Comparison of ENCODE assay signal across 22 cellular contexts in genomic region chr3:123753321-123753720, GRCh38.
DNase-seq lines count a peak whose midpoint lies in the region; ATAC-seq, FAIRE-seq and TF ChIP-seq lines count a peak whose summit lies in the region.
"Had no signal": no experiment of that assay in that cellular context is flagged by ENCODE, and none has a peak within 500 bp of the region (broad histone marks: within the 10 kb centered on the region; RNA-seq: fewer than 3 reads in every experiment).

No MANE protein-coding gene starts in this region.

- POLR2A ChIA-PET in A549 (lab: Yijun Ruan, JAX), result no interaction called here
- POLR2A ChIA-PET in Panc1 (lab: Charles Lee), result no interaction called here
- POLR2A ChIA-PET in naive thymus-derived CD8-positive, alpha-beta T cell (lab: Charles Lee), result no interaction called here

- H3K4me1 Mint-ChIP-seq in naive thymus-derived CD8-positive, alpha-beta T cell, result peaks cover 2 to 17% (median 5%) of the 10 kb centered on the region in 4 donors

- H3K4me3 ChIP-seq in A549 (no peak overlapping the region), Panc1 (ENCODE audit: low read depth in 2 of 2, low read length in 2 of 2) (no peak overlapping the region), fibroblast of the aortic adventitia (ENCODE audit: low read depth, low read length) (no peak overlapping the region), heart left ventricle (no peak overlapping the region)

- no peak for TF ChIP-seq CTCF in A549 (IDR thresholded peaks at IDR 0.05)
- TF ChIP-seq CTCF in Panc1 (IDR thresholded peaks at IDR 0.05), result no peak
- TF ChIP-seq CTCF in fibroblast of the aortic adventitia (IDR thresholded peaks at IDR 0.05; ENCODE audit: insufficient read depth, low read length), result no peak
- TF ChIP-seq CTCF in heart left ventricle (IDR thresholded peaks at IDR 0.05), result no peak

- H3K4me1 ChIP-seq in A549 (peaks cover 90% of the 10 kb centered on the region), Panc1 (ENCODE audit: control insufficient read depth, insufficient read depth, low read length) (peaks cover 26% of the 10 kb centered on the region), heart left ventricle (peaks cover 0 to 22% (median 9%) of the 10 kb centered on the region in 12 donors)
- H3K4me1 ChIP-seq: BE2C had no signal

- H3K27ac ChIP-seq in A549 (peak overlapping the region; percentile 94 to 97), Panc1 (ENCODE audit: low read length) (peak overlapping the region; percentile 1; the same call in 1 of the 2 replicates), heart left ventricle (no peak overlapping the region)
- H3K27ac ChIP-seq: KMS-11 had no signal

- no peaks in the 10 kb centered on the region for H3K36me3 Mint-ChIP-seq in naive thymus-derived CD8-positive, alpha-beta T cell

- peaks cover 4% of the 10 kb centered on the region; the same call in 1 of the 3 replicates for H3K9me3 ChIP-seq in A549
- H3K9me3 ChIP-seq in Panc1 (ENCODE audit: control insufficient read depth, insufficient read depth, low read depth, low read length), result no peaks in the 10 kb centered on the region
- H3K9me3 ChIP-seq in heart left ventricle, result no peaks in the 10 kb centered on the region
- H3K9me3 ChIP-seq: BE2C had no signal

- H3K4me3 Mint-ChIP-seq in naive thymus-derived CD8-positive, alpha-beta T cell, result no peak overlapping the region
- H3K4me3 Mint-ChIP-seq: CD4-positive, alpha-beta T cell had no signal

- BruUV-seq in Panc1 (replicated peaks; lab: Mats Ljungman, UMichigan), result no TSS peak

- intact Hi-C loops in Panc1 (cut with micrococcal nuclease; ENCODE audit: unreplicated experiment) (no loop called here), heart left ventricle (cut with DNase I) (no loop called here)

- no peak overlapping the region for H3K27ac Mint-ChIP-seq in naive thymus-derived CD8-positive, alpha-beta T cell
- H3K27ac Mint-ChIP-seq: CD4-positive, alpha-beta T cell had no signal

- peaks cover 0 to 4% (median 0%) of the 10 kb centered on the region in 5 donors for H3K27me3 Mint-ChIP-seq in naive thymus-derived CD8-positive, alpha-beta T cell

- DNase-seq in A549 (ENCODE audit: low read depth in 1 of 2, low spot score in 1 of 2) (no peak), Panc1 (ENCODE audit: low read depth, low spot score) (no peak), fibroblast of the aortic adventitia (ENCODE audit: low read depth) (peak; percentile 22), mucosa of gallbladder (ENCODE audit: low spot score) (peak; percentile 4), NCI-H82 (lab: John Stamatoyannopoulos, UW) (no peak), heart left ventricle (no peak)
- DNase-seq in naive thymus-derived CD8-positive, alpha-beta T cell, result no peak
- DNase-seq: 8988T; BE2C; CD4-positive, alpha-beta T cell; DMS153; GF-D8; NCI-H1417 treated with DMSO at 0.1 percent for 48 hours; NCI-H187 treated with DMSO at 0.1 percent for 48 hours; NCI-H226; NCI-H524; RPMI8226; SHP77 treated with DMSO at 0.1 percent for 48 hours had no signal

- no peak for FAIRE-seq in A549 (lab: Jason Lieb, UNC)
- FAIRE-seq: GM19239, H1 had no signal

- TF ChIP-seq POLR2A in A549 (IDR thresholded peaks at IDR 0.05; ENCODE audit: low read length) (no peak), heart left ventricle (IDR thresholded peaks at IDR 0.05) (no peak)

- CTCF ChIA-PET in A549 (lab: Yijun Ruan, JAX), result interaction anchor here (2.0 to 14.9 kb wide), 2 partner anchors 27 to 101 kb away, joined by 4 to 100 read pairs; no protein-coding TSS in a partner anchor
- CTCF ChIA-PET in Panc1 (lab: Charles Lee), result interaction anchor here (0.5 to 0.7 kb wide), 2 partner anchors 15 to 26 kb away, joined by 4 to 6 read pairs; no protein-coding TSS in a partner anchor

- no peaks in the 10 kb centered on the region for H3K27me3 ChIP-seq in Panc1 (ENCODE audit: control insufficient read depth, insufficient read depth, low read length)
- no peaks in the 10 kb centered on the region for H3K27me3 ChIP-seq in heart left ventricle
- H3K27me3 ChIP-seq: BE2C had no signal

- ATAC-seq in A549, result no peak
- ATAC-seq in Panc1, result no peak
- ATAC-seq in heart left ventricle, result no peak
- no peak for ATAC-seq in naive thymus-derived CD8-positive, alpha-beta T cell
- ATAC-seq in HG03521 (IDR thresholded peaks at IDR 0.05; ENCODE audit: unreplicated experiment), result no peak

- TF ChIP-seq EP300 in A549 (IDR thresholded peaks at IDR 0.05), result no peak

- H3K36me3 ChIP-seq in Panc1 (ENCODE audit: control insufficient read depth, insufficient read depth, low read length), result no peaks in the 10 kb centered on the region
- no peaks in the 10 kb centered on the region for H3K36me3 ChIP-seq in heart left ventricle
- H3K36me3 ChIP-seq: BE2C had no signal

- no peak for TF ChIP-seq RAD21 in A549 (conservative IDR thresholded peaks at IDR 0.05 in 1 of 2, IDR thresholded peaks at IDR 0.05 in 1 of 2)

- H3K4me2 ChIP-seq in A549, result peak overlapping the region; percentile 96; the same call in 2 of the 3 replicates
- H3K4me2 ChIP-seq: KMS-11 had no signal

- H3K9me3 Mint-ChIP-seq in naive thymus-derived CD8-positive, alpha-beta T cell, result no peaks in the 10 kb centered on the region
- H3K9me3 Mint-ChIP-seq: CD4-positive, alpha-beta T cell had no signal

- in situ Hi-C loops in Panc1 (cut with HindIII; ENCODE audit: low pct_unique_long_range_greater_than_20kb, low sequenced_read_pairs), result no loop called here

TF ChIP-seq in A549, 52 proteins besides CTCF, POLR2A, EP300 and RAD21:
- TF ChIP-seq MAZ (IDR thresholded peaks at IDR 0.05; ENCODE audit: borderline replicate concordance, low read depth, low read length) (no peak), PBX3 (IDR thresholded peaks at IDR 0.05) (no peak), JUNB (IDR thresholded peaks at IDR 0.05) (0 out of 2 replicates have a peak, but pooled peaks have one; percentile 13)

Comparison
In these comparisons a context has a peak if more than half of its experiments do, and no peak if none do; other contexts are left out.
1. DNase-seq: peak in fibroblast of the aortic adventitia (single experiment) and mucosa of gallbladder (single experiment); none in A549 (0 of 2), Panc1 (single experiment), NCI-H82 (single experiment), heart left ventricle (0 of 5) and naive thymus-derived CD8-positive, alpha-beta T cell (0 of 10).
2. H3K27ac ChIP-seq: peak in A549 (2 of 2) and Panc1 (single experiment); none in heart left ventricle (0 of 12).